ENCODE assay signal across 1 cellular context in genomic region chr1:40017951-40018575, GRCh38.
TF ChIP-seq lines count a peak whose summit lies in the region.

No MANE protein-coding gene starts in this region.

TF ChIP-seq in HepG2, 621 proteins besides CTCF, POLR2A, EP300 and RAD21 (continued from another document):
- TF ChIP-seq, protein P1, sequence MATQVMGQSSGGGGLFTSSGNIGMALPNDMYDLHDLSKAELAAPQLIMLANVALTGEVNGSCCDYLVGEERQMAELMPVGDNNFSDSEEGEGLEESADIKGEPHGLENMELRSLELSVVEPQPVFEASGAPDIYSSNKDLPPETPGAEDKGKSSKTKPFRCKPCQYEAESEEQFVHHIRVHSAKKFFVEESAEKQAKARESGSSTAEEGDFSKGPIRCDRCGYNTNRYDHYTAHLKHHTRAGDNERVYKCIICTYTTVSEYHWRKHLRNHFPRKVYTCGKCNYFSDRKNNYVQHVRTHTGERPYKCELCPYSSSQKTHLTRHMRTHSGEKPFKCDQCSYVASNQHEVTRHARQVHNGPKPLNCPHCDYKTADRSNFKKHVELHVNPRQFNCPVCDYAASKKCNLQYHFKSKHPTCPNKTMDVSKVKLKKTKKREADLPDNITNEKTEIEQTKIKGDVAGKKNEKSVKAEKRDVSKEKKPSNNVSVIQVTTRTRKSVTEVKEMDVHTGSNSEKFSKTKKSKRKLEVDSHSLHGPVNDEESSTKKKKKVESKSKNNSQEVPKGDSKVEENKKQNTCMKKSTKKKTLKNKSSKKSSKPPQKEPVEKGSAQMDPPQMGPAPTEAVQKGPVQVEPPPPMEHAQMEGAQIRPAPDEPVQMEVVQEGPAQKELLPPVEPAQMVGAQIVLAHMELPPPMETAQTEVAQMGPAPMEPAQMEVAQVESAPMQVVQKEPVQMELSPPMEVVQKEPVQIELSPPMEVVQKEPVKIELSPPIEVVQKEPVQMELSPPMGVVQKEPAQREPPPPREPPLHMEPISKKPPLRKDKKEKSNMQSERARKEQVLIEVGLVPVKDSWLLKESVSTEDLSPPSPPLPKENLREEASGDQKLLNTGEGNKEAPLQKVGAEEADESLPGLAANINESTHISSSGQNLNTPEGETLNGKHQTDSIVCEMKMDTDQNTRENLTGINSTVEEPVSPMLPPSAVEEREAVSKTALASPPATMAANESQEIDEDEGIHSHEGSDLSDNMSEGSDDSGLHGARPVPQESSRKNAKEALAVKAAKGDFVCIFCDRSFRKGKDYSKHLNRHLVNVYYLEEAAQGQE (IDR thresholded peaks at IDR 0.05; ENCODE audit: borderline replicate concordance in 1 of 2, low read depth in 1 of 2, low read length in 2 of 2) = no peak
- TF ChIP-seq ZBTB20 (CRISPR knock-in tag; IDR thresholded peaks at IDR 0.05; ENCODE audit: borderline replicate concordance, low read depth) (no peak), MAFF (IDR thresholded peaks at IDR 0.05; ENCODE audit: low read depth, low read length) (peak; percentile 32; the same call in 1 of the 2 replicates)
